ENCODE assay signal across 8 cellular contexts in genomic region chr7:148681821-148682220, GRCh38.
"Had no signal": no experiment of that assay in that cellular context is flagged by ENCODE, and none has a peak within 500 bp of the region (broad histone marks: within the 10 kb centered on the region; RNA-seq: fewer than 3 reads in every experiment).

No MANE protein-coding gene starts in this region.

- ATAC-seq: GM12878 had no signal

- FAIRE-seq: G401.6, GM12878, GM12891, GM12892, GM18507, GM19239 had no signal

- H3K4me3 ChIP-seq: GM12878 had no signal

- DNase-seq: GDM1, GF-D8 had no signal
